25 cellular contexts compared by ENCODE assay signal in genomic region chrX:106391284-106391852, GRCh38.
"Had no signal": no experiment of that assay in that cellular context is flagged by ENCODE, and none has a peak within 500 bp of the region (broad histone marks: within the 10 kb centered on the region; RNA-seq: fewer than 3 reads in every experiment).

No MANE protein-coding gene starts in this region.

- H3K4me3 Mint-ChIP-seq: activated CD4-positive, alpha-beta T cell treated with anti-CD3 and anti-CD28 coated beads, Interleukin-2, amount 10 ng/mL, durations not matched to agents 7 days and 5 days; activated CD8-positive, alpha-beta memory T cell treated with anti-CD3 and anti-CD28 coated beads, Interleukin-2, amount 10 ng/mL, durations not matched to agents 7 days and 5 days; activated CD8-positive, alpha-beta T cell treated with anti-CD3 and anti-CD28 coated beads for 36 hours; activated naive CD4-positive, alpha-beta T cell treated with anti-CD3 and anti-CD28 coated beads, Interleukin-2, amount 50 U/mL, for 24 hours; activated T-helper 1 cell treated with anti-CD3 and anti-CD28 coated beads, Interleukin-12 subunit alpha, Interleukin-12 subunit beta, Interleukin-2, Interleukin-4 antibody, amounts not matched to agents 30 ng/mL and 10 ng/mL and 1 ng/mL, durations not matched to agents 14 hours and 24 hours and 36 hours; naive thymus-derived CD4-positive, alpha-beta T cell; neural progenitor cell; stimulated activated naive B cell treated with anti-CD40 and anti-IgM and Interleukin-4, amounts not matched to agents 10 μg/mL and 1 μg/mL and 100 μg/mL, for 72 hours; T-helper 2 cell treated with Interferon-gamma antibody and Interleukin-4, amounts not matched to agents 5 μg/mL and 100 μg/mL, for 36 hours had no signal

- H3K36me3 Mint-ChIP-seq: activated CD8-positive, alpha-beta memory T cell treated with anti-CD3 and anti-CD28 coated beads, Interleukin-2, amount 10 ng/mL, durations not matched to agents 7 days and 5 days; activated naive CD4-positive, alpha-beta T cell treated with anti-CD3 and anti-CD28 coated beads, Interleukin-2, amount 50 U/mL, for 24 hours; naive thymus-derived CD4-positive, alpha-beta T cell; neural progenitor cell; stimulated activated naive B cell treated with anti-CD40 and anti-IgM and Interleukin-4, amounts not matched to agents 10 μg/mL and 1 μg/mL and 100 μg/mL, for 72 hours had no signal

- DNase-seq: activated CD4-positive, alpha-beta T cell treated with anti-CD3 and anti-CD28 coated beads, Interleukin-2, amount 10 ng/mL, durations not matched to agents 7 days and 5 days; activated CD4-positive, CD25-positive, alpha-beta regulatory T cell treated with anti-CD3 and anti-CD28 coated beads, Interleukin-2, amount 50 U/mL, for 72 hours; activated CD8-positive, alpha-beta memory T cell treated with anti-CD3 and anti-CD28 coated beads, Interleukin-2, amount 10 ng/mL, durations not matched to agents 7 days and 5 days; activated CD8-positive, alpha-beta T cell treated with anti-CD3 and anti-CD28 coated beads for 36 hours; activated gamma-delta T cell; cerebellar nuclear complex; effector CD4-positive, alpha-beta T cell; foreskin keratinocyte; kidney; lower lobe of right lung; mesendoderm; naive thymus-derived CD4-positive, alpha-beta T cell; stimulated activated CD4-positive, alpha-beta T cell treated with anti-CD3 and anti-CD28 coated beads, Interleukin-2, amount 100 ng/mL, for 48 hours; stimulated activated CD8-positive, alpha-beta memory T cell treated with anti-CD3 and anti-CD28 coated beads, Interleukin-4, amount 100 ng/mL, for 48 hours; stimulated activated naive B cell treated with anti-CD40 and anti-IgM and Interleukin-4, amounts not matched to agents 10 μg/mL and 1 μg/mL and 100 μg/mL, for 72 hours; thyroid gland; upper lobe of right lung; WERI-Rb-1 had no signal

- H3K27ac ChIP-seq: breast epithelium, foreskin keratinocyte, lower lobe of right lung, neural progenitor cell, prostate gland, thyroid gland, upper lobe of right lung, WERI-Rb-1 had no signal

- H3K27me3 ChIP-seq: foreskin keratinocyte, neural progenitor cell, thyroid gland, upper lobe of right lung had no signal

- H3K9me3 ChIP-seq: breast epithelium, lower lobe of right lung, prostate gland, thyroid gland, upper lobe of right lung had no signal

- H3K9me3 Mint-ChIP-seq: activated CD4-positive, alpha-beta T cell treated with anti-CD3 and anti-CD28 coated beads, Interleukin-2, amount 10 ng/mL, durations not matched to agents 7 days and 5 days; activated CD8-positive, alpha-beta T cell treated with anti-CD3 and anti-CD28 coated beads for 36 hours; activated naive CD4-positive, alpha-beta T cell treated with anti-CD3 and anti-CD28 coated beads, Interleukin-2, amount 50 U/mL, for 24 hours; activated T-helper 1 cell treated with anti-CD3 and anti-CD28 coated beads, Interleukin-12 subunit alpha, Interleukin-12 subunit beta, Interleukin-2, Interleukin-4 antibody, amounts not matched to agents 30 ng/mL and 10 ng/mL and 1 ng/mL, durations not matched to agents 14 hours and 24 hours and 36 hours; naive thymus-derived CD4-positive, alpha-beta T cell; neural progenitor cell; stimulated activated naive B cell treated with anti-CD40 and anti-IgM and Interleukin-4, amounts not matched to agents 10 μg/mL and 1 μg/mL and 100 μg/mL, for 72 hours; T-helper 2 cell treated with Interferon-gamma antibody and Interleukin-4, amounts not matched to agents 5 μg/mL and 100 μg/mL, for 36 hours had no signal

- H3K4me3 ChIP-seq: breast epithelium, lower lobe of right lung, neural progenitor cell, prostate gland, thyroid gland, upper lobe of right lung had no signal

- ATAC-seq: activated CD8-positive, alpha-beta memory T cell treated with anti-CD3 and anti-CD28 coated beads, Interleukin-2, amount 10 ng/mL, durations not matched to agents 7 days and 5 days; activated CD8-positive, alpha-beta T cell treated with anti-CD3 and anti-CD28 coated beads for 36 hours; foreskin keratinocyte; left lobe of liver; lower lobe of right lung; naive thymus-derived CD4-positive, alpha-beta T cell; stimulated activated naive B cell treated with anti-CD40 and anti-IgM and Interleukin-4, amounts not matched to agents 10 μg/mL and 1 μg/mL and 100 μg/mL, for 72 hours; upper lobe of right lung had no signal

- H3K27ac Mint-ChIP-seq: activated CD4-positive, alpha-beta T cell treated with anti-CD3 and anti-CD28 coated beads, Interleukin-2, amount 10 ng/mL, durations not matched to agents 7 days and 5 days; activated CD8-positive, alpha-beta memory T cell treated with anti-CD3 and anti-CD28 coated beads, Interleukin-2, amount 10 ng/mL, durations not matched to agents 7 days and 5 days; activated CD8-positive, alpha-beta T cell treated with anti-CD3 and anti-CD28 coated beads for 36 hours; activated naive CD4-positive, alpha-beta T cell treated with anti-CD3 and anti-CD28 coated beads, Interleukin-2, amount 50 U/mL, for 24 hours; activated T-helper 1 cell treated with anti-CD3 and anti-CD28 coated beads, Interleukin-12 subunit alpha, Interleukin-12 subunit beta, Interleukin-2, Interleukin-4 antibody, amounts not matched to agents 30 ng/mL and 10 ng/mL and 1 ng/mL, durations not matched to agents 14 hours and 24 hours and 36 hours; naive thymus-derived CD4-positive, alpha-beta T cell; neural progenitor cell; stimulated activated naive B cell treated with anti-CD40 and anti-IgM and Interleukin-4, amounts not matched to agents 10 μg/mL and 1 μg/mL and 100 μg/mL, for 72 hours; T-helper 2 cell treated with Interferon-gamma antibody and Interleukin-4, amounts not matched to agents 5 μg/mL and 100 μg/mL, for 36 hours had no signal

- H3K36me3 ChIP-seq: breast epithelium, lower lobe of right lung, neural progenitor cell, prostate gland, thyroid gland, upper lobe of right lung, WERI-Rb-1 had no signal

- H3K4me1 ChIP-seq: breast epithelium, foreskin keratinocyte, lower lobe of right lung, neural progenitor cell, prostate gland, thyroid gland, upper lobe of right lung had no signal

- H3K4me1 Mint-ChIP-seq: activated CD4-positive, alpha-beta T cell treated with anti-CD3 and anti-CD28 coated beads, Interleukin-2, amount 10 ng/mL, durations not matched to agents 7 days and 5 days; activated CD8-positive, alpha-beta memory T cell treated with anti-CD3 and anti-CD28 coated beads, Interleukin-2, amount 10 ng/mL, durations not matched to agents 7 days and 5 days; activated naive CD4-positive, alpha-beta T cell treated with anti-CD3 and anti-CD28 coated beads, Interleukin-2, amount 50 U/mL, for 24 hours; naive thymus-derived CD4-positive, alpha-beta T cell; neural progenitor cell; stimulated activated naive B cell treated with anti-CD40 and anti-IgM and Interleukin-4, amounts not matched to agents 10 μg/mL and 1 μg/mL and 100 μg/mL, for 72 hours had no signal

- H3K27me3 Mint-ChIP-seq: activated CD4-positive, alpha-beta T cell treated with anti-CD3 and anti-CD28 coated beads, Interleukin-2, amount 10 ng/mL, durations not matched to agents 7 days and 5 days; activated CD8-positive, alpha-beta memory T cell treated with anti-CD3 and anti-CD28 coated beads, Interleukin-2, amount 10 ng/mL, durations not matched to agents 7 days and 5 days; activated CD8-positive, alpha-beta T cell treated with anti-CD3 and anti-CD28 coated beads for 36 hours; activated naive CD4-positive, alpha-beta T cell treated with anti-CD3 and anti-CD28 coated beads, Interleukin-2, amount 50 U/mL, for 24 hours; stimulated activated naive B cell treated with anti-CD40 and anti-IgM and Interleukin-4, amounts not matched to agents 10 μg/mL and 1 μg/mL and 100 μg/mL, for 72 hours had no signal
